In the genomic region with DNA sequence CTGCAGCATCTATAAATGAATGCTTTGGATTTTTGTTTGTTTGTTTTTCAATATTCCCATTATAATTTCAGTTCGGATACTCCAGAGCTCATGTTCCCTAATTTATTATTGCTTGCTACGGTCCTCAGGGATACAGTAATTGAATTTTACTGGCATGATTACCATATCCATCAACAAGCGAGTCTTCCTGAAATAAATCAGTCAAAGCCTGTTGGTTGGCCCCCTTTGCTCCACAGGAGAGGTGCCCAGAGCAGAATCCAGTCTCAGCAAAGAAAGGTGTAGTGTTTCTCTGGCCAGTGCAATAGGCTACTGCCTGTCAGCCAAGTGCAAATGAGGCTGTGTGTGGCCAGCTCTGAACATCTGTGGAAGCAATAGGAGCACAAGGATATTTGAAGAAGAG, we compare ENCODE assay signal across 2 cellular contexts.
A peak's percentile ranks its signal among the peaks of the same experiment; 100 is the strongest.
TF ChIP-seq lines count a peak whose summit lies in the region.

No MANE protein-coding gene starts in this region.

TF ChIP-seq in GM23338, 12 proteins besides CTCF, POLR2A, EP300 and RAD21 (continued from another document):
- no peak for TF ChIP-seq JUNB (IDR thresholded peaks at IDR 0.05; ENCODE audit: unreplicated experiment)
- TF ChIP-seq EZH2phosphoT487 (IDR thresholded peaks at IDR 0.05; ENCODE audit: unreplicated experiment), result no peak
- no peak for TF ChIP-seq STAT1 (IDR thresholded peaks at IDR 0.05; ENCODE audit: unreplicated experiment)
- TF ChIP-seq, protein P1, sequence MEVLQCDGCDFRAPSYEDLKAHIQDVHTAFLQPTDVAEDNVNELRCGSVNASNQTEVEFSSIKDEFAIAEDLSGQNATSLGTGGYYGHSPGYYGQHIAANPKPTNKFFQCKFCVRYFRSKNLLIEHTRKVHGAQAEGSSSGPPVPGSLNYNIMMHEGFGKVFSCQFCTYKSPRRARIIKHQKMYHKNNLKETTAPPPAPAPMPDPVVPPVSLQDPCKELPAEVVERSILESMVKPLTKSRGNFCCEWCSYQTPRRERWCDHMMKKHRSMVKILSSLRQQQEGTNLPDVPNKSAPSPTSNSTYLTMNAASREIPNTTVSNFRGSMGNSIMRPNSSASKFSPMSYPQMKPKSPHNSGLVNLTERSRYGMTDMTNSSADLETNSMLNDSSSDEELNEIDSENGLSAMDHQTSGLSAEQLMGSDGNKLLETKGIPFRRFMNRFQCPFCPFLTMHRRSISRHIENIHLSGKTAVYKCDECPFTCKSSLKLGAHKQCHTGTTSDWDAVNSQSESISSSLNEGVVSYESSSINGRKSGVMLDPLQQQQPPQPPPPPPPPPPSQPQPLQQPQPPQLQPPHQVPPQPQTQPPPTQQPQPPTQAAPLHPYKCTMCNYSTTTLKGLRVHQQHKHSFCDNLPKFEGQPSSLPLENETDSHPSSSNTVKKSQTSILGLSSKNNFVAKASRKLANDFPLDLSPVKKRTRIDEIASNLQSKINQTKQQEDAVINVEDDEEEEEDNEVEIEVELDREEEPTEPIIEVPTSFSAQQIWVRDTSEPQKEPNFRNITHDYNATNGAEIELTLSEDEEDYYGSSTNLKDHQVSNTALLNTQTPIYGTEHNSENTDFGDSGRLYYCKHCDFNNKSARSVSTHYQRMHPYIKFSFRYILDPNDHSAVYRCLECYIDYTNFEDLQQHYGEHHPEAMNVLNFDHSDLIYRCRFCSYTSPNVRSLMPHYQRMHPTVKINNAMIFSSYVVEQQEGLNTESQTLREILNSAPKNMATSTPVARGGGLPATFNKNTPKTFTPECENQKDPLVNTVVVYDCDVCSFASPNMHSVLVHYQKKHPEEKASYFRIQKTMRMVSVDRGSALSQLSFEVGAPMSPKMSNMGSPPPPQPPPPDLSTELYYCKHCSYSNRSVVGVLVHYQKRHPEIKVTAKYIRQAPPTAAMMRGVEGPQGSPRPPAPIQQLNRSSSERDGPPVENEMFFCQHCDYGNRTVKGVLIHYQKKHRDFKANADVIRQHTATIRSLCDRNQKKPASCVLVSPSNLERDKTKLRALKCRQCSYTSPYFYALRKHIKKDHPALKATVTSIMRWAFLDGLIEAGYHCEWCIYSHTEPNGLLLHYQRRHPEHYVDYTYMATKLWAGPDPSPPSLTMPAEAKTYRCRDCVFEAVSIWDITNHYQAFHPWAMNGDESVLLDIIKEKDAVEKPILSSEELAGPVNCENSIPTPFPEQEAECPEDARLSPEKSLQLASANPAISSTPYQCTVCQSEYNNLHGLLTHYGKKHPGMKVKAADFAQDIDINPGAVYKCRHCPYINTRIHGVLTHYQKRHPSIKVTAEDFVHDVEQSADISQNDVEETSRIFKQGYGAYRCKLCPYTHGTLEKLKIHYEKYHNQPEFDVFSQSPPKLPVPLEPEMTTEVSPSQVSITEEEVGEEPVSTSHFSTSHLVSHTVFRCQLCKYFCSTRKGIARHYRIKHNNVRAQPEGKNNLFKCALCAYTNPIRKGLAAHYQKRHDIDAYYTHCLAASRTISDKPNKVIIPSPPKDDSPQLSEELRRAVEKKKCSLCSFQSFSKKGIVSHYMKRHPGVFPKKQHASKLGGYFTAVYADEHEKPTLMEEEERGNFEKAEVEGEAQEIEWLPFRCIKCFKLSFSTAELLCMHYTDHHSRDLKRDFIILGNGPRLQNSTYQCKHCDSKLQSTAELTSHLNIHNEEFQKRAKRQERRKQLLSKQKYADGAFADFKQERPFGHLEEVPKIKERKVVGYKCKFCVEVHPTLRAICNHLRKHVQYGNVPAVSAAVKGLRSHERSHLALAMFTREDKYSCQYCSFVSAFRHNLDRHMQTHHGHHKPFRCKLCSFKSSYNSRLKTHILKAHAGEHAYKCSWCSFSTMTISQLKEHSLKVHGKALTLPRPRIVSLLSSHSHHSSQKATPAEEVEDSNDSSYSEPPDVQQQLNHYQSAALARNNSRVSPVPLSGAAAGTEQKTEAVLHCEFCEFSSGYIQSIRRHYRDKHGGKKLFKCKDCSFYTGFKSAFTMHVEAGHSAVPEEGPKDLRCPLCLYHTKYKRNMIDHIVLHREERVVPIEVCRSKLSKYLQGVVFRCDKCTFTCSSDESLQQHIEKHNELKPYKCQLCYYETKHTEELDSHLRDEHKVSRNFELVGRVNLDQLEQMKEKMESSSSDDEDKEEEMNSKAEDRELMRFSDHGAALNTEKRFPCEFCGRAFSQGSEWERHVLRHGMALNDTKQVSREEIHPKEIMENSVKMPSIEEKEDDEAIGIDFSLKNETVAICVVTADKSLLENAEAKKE (CRISPR knock-in tag; IDR thresholded peaks at IDR 0.05), result no peak
- TF ChIP-seq, protein P2, sequence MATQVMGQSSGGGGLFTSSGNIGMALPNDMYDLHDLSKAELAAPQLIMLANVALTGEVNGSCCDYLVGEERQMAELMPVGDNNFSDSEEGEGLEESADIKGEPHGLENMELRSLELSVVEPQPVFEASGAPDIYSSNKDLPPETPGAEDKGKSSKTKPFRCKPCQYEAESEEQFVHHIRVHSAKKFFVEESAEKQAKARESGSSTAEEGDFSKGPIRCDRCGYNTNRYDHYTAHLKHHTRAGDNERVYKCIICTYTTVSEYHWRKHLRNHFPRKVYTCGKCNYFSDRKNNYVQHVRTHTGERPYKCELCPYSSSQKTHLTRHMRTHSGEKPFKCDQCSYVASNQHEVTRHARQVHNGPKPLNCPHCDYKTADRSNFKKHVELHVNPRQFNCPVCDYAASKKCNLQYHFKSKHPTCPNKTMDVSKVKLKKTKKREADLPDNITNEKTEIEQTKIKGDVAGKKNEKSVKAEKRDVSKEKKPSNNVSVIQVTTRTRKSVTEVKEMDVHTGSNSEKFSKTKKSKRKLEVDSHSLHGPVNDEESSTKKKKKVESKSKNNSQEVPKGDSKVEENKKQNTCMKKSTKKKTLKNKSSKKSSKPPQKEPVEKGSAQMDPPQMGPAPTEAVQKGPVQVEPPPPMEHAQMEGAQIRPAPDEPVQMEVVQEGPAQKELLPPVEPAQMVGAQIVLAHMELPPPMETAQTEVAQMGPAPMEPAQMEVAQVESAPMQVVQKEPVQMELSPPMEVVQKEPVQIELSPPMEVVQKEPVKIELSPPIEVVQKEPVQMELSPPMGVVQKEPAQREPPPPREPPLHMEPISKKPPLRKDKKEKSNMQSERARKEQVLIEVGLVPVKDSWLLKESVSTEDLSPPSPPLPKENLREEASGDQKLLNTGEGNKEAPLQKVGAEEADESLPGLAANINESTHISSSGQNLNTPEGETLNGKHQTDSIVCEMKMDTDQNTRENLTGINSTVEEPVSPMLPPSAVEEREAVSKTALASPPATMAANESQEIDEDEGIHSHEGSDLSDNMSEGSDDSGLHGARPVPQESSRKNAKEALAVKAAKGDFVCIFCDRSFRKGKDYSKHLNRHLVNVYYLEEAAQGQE (IDR thresholded peaks at IDR 0.05; ENCODE audit: unreplicated experiment), result no peak

TF ChIP-seq in HEK293T, 16 proteins besides CTCF, POLR2A, EP300 and RAD21 (continued from another document):
- TF ChIP-seq HDGF (IDR thresholded peaks at IDR 0.05; ENCODE audit: borderline replicate concordance) (no peak), CTBP1 (IDR thresholded peaks at IDR 0.05; ENCODE audit: borderline replicate concordance) (peak; percentile 92), NFRKB (IDR thresholded peaks at IDR 0.05) (no peak)
